Comparison of ENCODE assay signal across 10 cellular contexts in genomic region chr16:4064950-4065352, GRCh38. TPM values are rescaled to one million over a fixed set of nuclear protein-coding genes. Genes with fewer than 3 reads are reported as not detected.
DNase-seq lines count a peak whose midpoint lies in the region; ATAC-seq, FAIRE-seq and TF ChIP-seq lines count a peak whose summit lies in the region.
"Had no signal": no experiment of that assay in that cellular context is flagged by ENCODE, and none has a peak within 500 bp of the region (broad histone marks: within the 10 kb centered on the region; RNA-seq: fewer than 3 reads in every experiment).

No MANE protein-coding gene starts in this region.

- POLR2A ChIA-PET in Panc1 (lab: Charles Lee), result interaction anchor here (0.5 kb wide), 1 partner anchor 45 kb away, joined by 6 read pairs; no protein-coding TSS in a partner anchor
- POLR2A ChIA-PET in activated naive CD8-positive, alpha-beta T cell treated with anti-CD3 and anti-CD28 coated beads, Interleukin-2, amount 10 ng/mL, durations not matched to agents 7 days and 5 days (lab: Charles Lee), result interaction anchor here (0.6 kb wide), 1 partner anchor 46 kb away, joined by 4 read pairs; no protein-coding TSS in a partner anchor

- no peaks in the 10 kb centered on the region for H3K36me3 ChIP-seq in Panc1 (ENCODE audit: control insufficient read depth, insufficient read depth, low read length)

- H3K4me3 ChIP-seq in Panc1 (ENCODE audit: low read depth in 2 of 2, low read length in 2 of 2), result peak overlapping the region; percentile 24 to 52
- H3K4me3 ChIP-seq: SK-N-MC had no signal

- H3K4me1 ChIP-seq in Panc1 (ENCODE audit: control insufficient read depth, insufficient read depth, low read length), result peaks cover 21% of the 10 kb centered on the region

- H3K27me3 Mint-ChIP-seq in CD14-positive monocyte (ENCODE audit: low read depth in 3 of 3) (no peaks in the 10 kb centered on the region), nephron progenitor cell (ENCODE audit: low read depth, poor library complexity) (peaks cover 12% of the 10 kb centered on the region)
- no peaks in the 10 kb centered on the region for H3K27me3 Mint-ChIP-seq in activated naive CD8-positive, alpha-beta T cell treated with anti-CD3 and anti-CD28 coated beads, Interleukin-2, amount 10 ng/mL, durations not matched to agents 7 days and 5 days
- H3K27me3 Mint-ChIP-seq: brain had no signal

- peaks cover 22% of the 10 kb centered on the region; the same call in 1 of the 2 replicates for H3K9me3 ChIP-seq in Panc1 (ENCODE audit: control insufficient read depth, insufficient read depth, low read depth, low read length)

- no peak for TF ChIP-seq POLR2A in GM12892 (IDR thresholded peaks at IDR 0.05; ENCODE audit: low read depth, low read length)

- TF ChIP-seq CTCF in CD14-positive monocyte (IDR thresholded peaks at IDR 0.05) (no peak), Panc1 (IDR thresholded peaks at IDR 0.05) (no peak), nephron progenitor cell (IDR thresholded peaks at IDR 0.05) (no peak)

- no TSS peak for BruUV-seq in Panc1 (replicated peaks; lab: Mats Ljungman, UMichigan)

- intact Hi-C loops in CD14-positive monocyte (cut with micrococcal nuclease) (no loop called here), Panc1 (cut with micrococcal nuclease; ENCODE audit: unreplicated experiment) (no loop called here)

- H3K4me1 Mint-ChIP-seq in CD14-positive monocyte (peaks cover 5% of the 10 kb centered on the region), nephron progenitor cell (peaks cover 15% of the 10 kb centered on the region)
- peaks cover 12% of the 10 kb centered on the region for H3K4me1 Mint-ChIP-seq in activated naive CD8-positive, alpha-beta T cell treated with anti-CD3 and anti-CD28 coated beads, Interleukin-2, amount 10 ng/mL, durations not matched to agents 7 days and 5 days

- no peak for FAIRE-seq in GM12892 (lab: Jason Lieb, UNC)

- ATAC-seq in Panc1, result peak; percentile 86
- peak; percentile 92 for ATAC-seq in activated naive CD8-positive, alpha-beta T cell treated with anti-CD3 and anti-CD28 coated beads, Interleukin-2, amount 10 ng/mL, durations not matched to agents 7 days and 5 days (ENCODE audit: low read depth)
- no peak for ATAC-seq in HG03342 (IDR thresholded peaks at IDR 0.05; ENCODE audit: unreplicated experiment)

- CTCF ChIA-PET in Panc1 (lab: Charles Lee), result no interaction called here

- H3K27ac ChIP-seq in Panc1 (ENCODE audit: low read length), result peak overlapping the region; percentile 82
- H3K27ac ChIP-seq: SK-N-MC had no signal

- H3K36me3 Mint-ChIP-seq in CD14-positive monocyte (peaks cover 10 to 21% of the 10 kb centered on the region in 2 donors), nephron progenitor cell (ENCODE audit: low read depth) (peaks cover 36% of the 10 kb centered on the region)
- peaks cover 32% of the 10 kb centered on the region for H3K36me3 Mint-ChIP-seq in activated naive CD8-positive, alpha-beta T cell treated with anti-CD3 and anti-CD28 coated beads, Interleukin-2, amount 10 ng/mL, durations not matched to agents 7 days and 5 days

- H3K9me3 Mint-ChIP-seq in CD14-positive monocyte (peaks cover 22 to 41% (median 30%) of the 10 kb centered on the region in 7 donors), nephron progenitor cell (peaks cover 49% of the 10 kb centered on the region)
- peaks cover 14% of the 10 kb centered on the region for H3K9me3 Mint-ChIP-seq in activated naive CD8-positive, alpha-beta T cell treated with anti-CD3 and anti-CD28 coated beads, Interleukin-2, amount 10 ng/mL, durations not matched to agents 7 days and 5 days

- H3K27ac Mint-ChIP-seq in CD14-positive monocyte (peak overlapping the region in 2 of 7 donors; percentile 66 to 70), nephron progenitor cell (peak overlapping the region; percentile 55)
- H3K27ac Mint-ChIP-seq in activated naive CD8-positive, alpha-beta T cell treated with anti-CD3 and anti-CD28 coated beads, Interleukin-2, amount 10 ng/mL, durations not matched to agents 7 days and 5 days, result peak overlapping the region; percentile 85
- H3K27ac Mint-ChIP-seq: brain had no signal

- in situ Hi-C loops in Panc1 (cut with HindIII; ENCODE audit: low pct_unique_long_range_greater_than_20kb, low sequenced_read_pairs), result no loop called here

- no peak for DNase-seq in CD14-positive monocyte (ENCODE audit: low spot score)
- DNase-seq in Panc1 (ENCODE audit: low read depth, low spot score), result no peak
- DNase-seq in activated naive CD8-positive, alpha-beta T cell treated with anti-CD3 and anti-CD28 coated beads, Interleukin-2, amount 10 ng/mL, durations not matched to agents 7 days and 5 days, result no peak
- DNase-seq in nephron progenitor cell, result no peak
- DNase-seq in NCI-H69 (lab: John Stamatoyannopoulos, UW), result no peak
- DNase-seq in T-helper 9 cell, result no peak
- DNase-seq in GM12892 (ENCODE audit: insufficient read length), result no peak

- H3K4me3 Mint-ChIP-seq in CD14-positive monocyte (peak overlapping the region; percentile 75), nephron progenitor cell (no peak overlapping the region)
- H3K4me3 Mint-ChIP-seq in activated naive CD8-positive, alpha-beta T cell treated with anti-CD3 and anti-CD28 coated beads, Interleukin-2, amount 10 ng/mL, durations not matched to agents 7 days and 5 days, result peak overlapping the region; percentile 78
- H3K4me3 Mint-ChIP-seq: brain had no signal

- H3K27me3 ChIP-seq in Panc1 (ENCODE audit: control insufficient read depth, insufficient read depth, low read length), result no peaks in the 10 kb centered on the region

RNA-seq across cellular contexts. Expression of gene ADCY9, which starts 51.3 kb away (rescaled TPM):
- under 1 TPM; 0.44 to 0.67 TPM for polyA plus RNA-seq in CD14-positive monocyte
- total RNA-seq in Panc1 (2021; ENCODE audit: unreplicated experiment), result 29.8 TPM
- 23.2 TPM for polyA plus RNA-seq in Panc1 (2012; ENCODE audit: insufficient read length)
- total RNA-seq in activated naive CD8-positive, alpha-beta T cell treated with anti-CD3 and anti-CD28 coated beads, Interleukin-2, amount 10 ng/mL, durations not matched to agents 7 days and 5 days, result 10 to 100 TPM in 1 of 2 experiments, 1 to 10 TPM in 1; 9.9 to 10.1 TPM
- 0.11 TPM for polyA plus RNA-seq in GM12892 (2012; ENCODE audit: missing spikeins)
